Comparison of ENCODE assay signal across 27 cellular contexts in genomic region chr5:111079846-111080245, GRCh38. TPM values are rescaled to one million over a fixed set of nuclear protein-coding genes. Genes with fewer than 3 reads are reported as not detected.
"Had no signal": no experiment of that assay in that cellular context is flagged by ENCODE, and none has a peak within 500 bp of the region (broad histone marks: within the 10 kb centered on the region; RNA-seq: fewer than 3 reads in every experiment).

No MANE protein-coding gene starts in this region.

- H3K9me3 ChIP-seq: SJCRH30, SK-N-SH had no signal

- H3K27ac ChIP-seq: SJCRH30, WERI-Rb-1 had no signal

- H3K9me3 Mint-ChIP-seq: activated naive CD4-positive, alpha-beta T cell treated with anti-CD3 and anti-CD28 coated beads for 36 hours; activated T-helper 17 cell treated with anti-CD3 and anti-CD28 coated beads, Interleukin-2, amount 50 U/mL, for 72 hours; brain; central memory CD8-positive, alpha-beta T cell had no signal

- H3K4me1 ChIP-seq: SJCRH30 had no signal

- H3K9ac ChIP-seq: SK-N-SH had no signal

- DNase-seq: activated CD4-positive, alpha-beta memory T cell treated with anti-CD3 and anti-CD28 coated beads, Interleukin-2, amount 10 ng/mL, durations not matched to agents 7 days and 5 days; activated CD4-positive, alpha-beta T cell treated with anti-CD3 and anti-CD28 coated beads for 36 hours; activated CD4-positive, alpha-beta T cell treated with anti-CD3 and anti-CD28 coated beads, Interleukin-2, amount 50 U/mL, for 1 hour; activated gamma-delta T cell; activated naive CD4-positive, alpha-beta T cell treated with anti-CD3 and anti-CD28 coated beads for 36 hours; activated T-cell treated with anti-CD3 and anti-CD28 coated beads for 4 hours; activated T-cell treated with anti-CD3 and anti-CD28 coated beads, Interleukin-2, amount 50 U/mL, for 48 hours; amygdala; KG1; MM.1S; NCI-H1105; NCI-H1436; NCI-H1694 treated with DMSO at 0.1 percent for 48 hours; NCI-H2029 treated with DMSO at 0.1 percent for 48 hours; NCI-H510A treated with DMSO at 0.1 percent for 48 hours; NCI-H69; SJCRH30; SK-N-SH; T-helper 1 cell; WERI-Rb-1 had no signal

- H3K4me3 ChIP-seq: SJCRH30 had no signal

- H3K4me2 ChIP-seq: SK-N-SH had no signal

- H3K9me2 ChIP-seq: SK-N-SH had no signal

- H3K27me3 ChIP-seq: SJCRH30 had no signal

- H3K36me3 ChIP-seq: SJCRH30, WERI-Rb-1 had no signal

- H3K36me3 Mint-ChIP-seq: activated naive CD8-positive, alpha-beta T cell; brain had no signal

- H3K4me1 Mint-ChIP-seq: activated CD4-positive, alpha-beta memory T cell treated with anti-CD3 and anti-CD28 coated beads, Interleukin-2, amount 10 ng/mL, durations not matched to agents 7 days and 5 days; activated T-helper 17 cell treated with anti-CD3 and anti-CD28 coated beads, Interleukin-2, amount 50 U/mL, for 72 hours; brain; central memory CD8-positive, alpha-beta T cell had no signal

- H3K27ac Mint-ChIP-seq: activated CD4-positive, alpha-beta memory T cell treated with anti-CD3 and anti-CD28 coated beads, Interleukin-2, amount 10 ng/mL, durations not matched to agents 7 days and 5 days; activated CD4-positive, alpha-beta T cell treated with anti-CD3 and anti-CD28 coated beads for 36 hours; activated naive CD4-positive, alpha-beta T cell treated with anti-CD3 and anti-CD28 coated beads for 36 hours; activated naive CD8-positive, alpha-beta T cell; activated T-helper 17 cell treated with anti-CD3 and anti-CD28 coated beads, Interleukin-2, amount 50 U/mL, for 72 hours; brain had no signal

- ATAC-seq: activated CD4-positive, alpha-beta T cell treated with anti-CD3 and anti-CD28 coated beads for 36 hours; activated T-helper 17 cell treated with anti-CD3 and anti-CD28 coated beads, Interleukin-2, amount 50 U/mL, for 72 hours; Right ventricle myocardium inferior had no signal

- H3K4me3 Mint-ChIP-seq: activated CD4-positive, alpha-beta memory T cell treated with anti-CD3 and anti-CD28 coated beads, Interleukin-2, amount 10 ng/mL, durations not matched to agents 7 days and 5 days; activated CD4-positive, alpha-beta T cell treated with anti-CD3 and anti-CD28 coated beads for 36 hours; activated naive CD4-positive, alpha-beta T cell treated with anti-CD3 and anti-CD28 coated beads for 36 hours; activated naive CD8-positive, alpha-beta T cell; activated T-helper 17 cell treated with anti-CD3 and anti-CD28 coated beads, Interleukin-2, amount 50 U/mL, for 72 hours; brain; central memory CD8-positive, alpha-beta T cell had no signal

RNA-seq across cellular contexts. Expression of gene TSLP, which starts 8.3 kb away (rescaled TPM):
- total RNA-seq: RPMI7951; T-helper 2 cell treated with Interferon-gamma antibody and Interleukin-4, amounts not matched to agents 100 ng/mL and 5 ng/mL, for 36 hours had no signal
